18 cellular contexts compared by ENCODE assay signal in the genomic region with DNA sequence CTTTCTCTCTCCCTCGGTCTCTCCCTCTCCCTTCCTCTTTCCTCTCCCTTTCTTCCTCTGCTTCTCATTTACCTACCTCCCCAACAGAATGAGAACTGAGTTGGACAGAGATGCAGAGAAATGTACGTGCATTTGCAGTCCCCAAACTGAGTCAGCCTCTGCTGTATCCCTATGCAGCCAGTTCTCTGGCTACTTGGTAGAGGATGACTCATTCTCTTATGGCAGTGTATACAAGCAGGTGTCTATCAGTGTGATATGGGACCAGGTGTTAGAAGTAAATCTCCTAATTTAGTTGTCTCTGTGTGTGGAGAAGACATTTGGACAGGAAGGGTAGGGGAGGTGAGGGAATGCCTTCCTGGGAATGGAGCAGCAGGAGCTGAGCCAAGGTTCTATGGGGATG.
"Had no signal": no experiment of that assay in that cellular context is flagged by ENCODE, and none has a peak within 500 bp of the region (broad histone marks: within the 10 kb centered on the region; RNA-seq: fewer than 3 reads in every experiment).

No MANE protein-coding gene starts in this region.

- H3K4me1 Mint-ChIP-seq: activated naive CD8-positive, alpha-beta T cell treated with anti-CD3 and anti-CD28 coated beads for 36 hours; natural killer cell; stimulated activated memory B cell treated with anti-CD40 and anti-IgM and Interleukin-4, amounts not matched to agents 10 μg/mL and 1 μg/mL and 100 μg/mL, for 72 hours; T-cell had no signal

- H3K36me3 Mint-ChIP-seq: activated CD4-positive, alpha-beta memory T cell treated with anti-CD3 and anti-CD28 coated beads for 36 hours; activated naive CD8-positive, alpha-beta T cell treated with anti-CD3 and anti-CD28 coated beads for 36 hours; natural killer cell; stimulated activated memory B cell treated with anti-CD40 and anti-IgM and Interleukin-4, amounts not matched to agents 10 μg/mL and 1 μg/mL and 100 μg/mL, for 72 hours; T-cell had no signal

- H3K9me3 Mint-ChIP-seq: activated CD4-positive, alpha-beta memory T cell treated with anti-CD3 and anti-CD28 coated beads for 36 hours; activated naive CD8-positive, alpha-beta T cell treated with anti-CD3 and anti-CD28 coated beads for 36 hours; activated T-cell treated with anti-CD3 and anti-CD28 coated beads, Interleukin-2, amount 50 U/mL, for 4 hours; stimulated activated memory B cell treated with anti-CD40 and anti-IgM and Interleukin-4, amounts not matched to agents 10 μg/mL and 1 μg/mL and 100 μg/mL, for 72 hours; T-cell had no signal

- H3K4me3 Mint-ChIP-seq: activated CD4-positive, alpha-beta memory T cell treated with anti-CD3 and anti-CD28 coated beads for 36 hours; activated naive CD8-positive, alpha-beta T cell treated with anti-CD3 and anti-CD28 coated beads for 36 hours; activated T-cell treated with anti-CD3 and anti-CD28 coated beads, Interleukin-2, amount 50 U/mL, for 4 hours; natural killer cell; stimulated activated memory B cell treated with anti-CD40 and anti-IgM and Interleukin-4, amounts not matched to agents 10 μg/mL and 1 μg/mL and 100 μg/mL, for 72 hours; T-cell had no signal

- H3K27me3 ChIP-seq: cardiac muscle cell had no signal

- H3K27me3 Mint-ChIP-seq: activated CD4-positive, alpha-beta memory T cell treated with anti-CD3 and anti-CD28 coated beads for 36 hours; activated naive CD8-positive, alpha-beta T cell treated with anti-CD3 and anti-CD28 coated beads for 36 hours; stimulated activated memory B cell treated with anti-CD40 and anti-IgM and Interleukin-4, amounts not matched to agents 10 μg/mL and 1 μg/mL and 100 μg/mL, for 72 hours; T-cell had no signal

- ATAC-seq: activated T-cell treated with anti-CD3 and anti-CD28 coated beads, Interleukin-2, amount 50 U/mL, for 4 hours; natural killer cell; stimulated activated memory B cell treated with anti-CD40 and anti-IgM and Interleukin-4, amounts not matched to agents 10 μg/mL and 1 μg/mL and 100 μg/mL, for 72 hours; T-cell had no signal

- DNase-seq: activated CD4-positive, alpha-beta memory T cell treated with anti-CD3 and anti-CD28 coated beads for 36 hours; activated gamma-delta T cell; activated naive CD8-positive, alpha-beta T cell treated with anti-CD3 and anti-CD28 coated beads for 36 hours; activated T-cell treated with anti-CD3 and anti-CD28 coated beads, Interleukin-2, amount 50 U/mL, for 4 hours; aorta; effector CD8-positive, alpha-beta T cell; hypothalamus; natural killer cell; nucleus accumbens; right cardiac atrium; stimulated activated CD4-positive, alpha-beta T cell treated with anti-CD3 and anti-CD28 coated beads, Interleukin-1b, Interleukin-23, amount 100 ng/mL, for 48 hours; T-cell; T1000; trophoblast cell had no signal

- H3K27ac ChIP-seq: cardiac muscle cell, epithelial cell of prostate, VCaP had no signal

- H3K27ac Mint-ChIP-seq: activated CD4-positive, alpha-beta memory T cell treated with anti-CD3 and anti-CD28 coated beads for 36 hours; activated naive CD8-positive, alpha-beta T cell treated with anti-CD3 and anti-CD28 coated beads for 36 hours; natural killer cell; stimulated activated memory B cell treated with anti-CD40 and anti-IgM and Interleukin-4, amounts not matched to agents 10 μg/mL and 1 μg/mL and 100 μg/mL, for 72 hours; T-cell had no signal
